Comparison of ENCODE assay signal across 25 cellular contexts in the genomic region with DNA sequence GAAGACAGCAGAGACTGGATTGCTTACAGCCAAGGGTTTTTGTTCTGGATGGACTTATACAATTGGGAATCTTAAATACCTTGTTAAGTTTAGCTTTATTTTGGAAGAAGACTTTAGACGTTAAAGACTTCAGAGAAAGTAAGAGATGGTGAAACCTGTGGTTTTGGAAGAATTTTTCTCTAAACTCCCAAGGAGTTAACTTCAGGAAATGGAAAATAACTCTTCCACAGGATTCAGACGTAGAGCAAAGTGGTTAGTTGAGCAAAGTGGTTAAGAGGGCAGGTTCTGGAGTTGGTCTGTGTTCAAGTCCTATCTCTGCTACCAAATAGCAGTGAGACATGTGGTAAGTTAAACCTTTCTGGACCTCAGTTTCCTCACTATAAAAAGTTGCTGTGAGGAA. TPM values are rescaled to one million over a fixed set of nuclear protein-coding genes. Genes with fewer than 3 reads are reported as not detected.
DNase-seq lines count a peak whose midpoint lies in the region; ATAC-seq and TF ChIP-seq lines count a peak whose summit lies in the region.
"Had no signal": no experiment of that assay in that cellular context is flagged by ENCODE, and none has a peak within 500 bp of the region (broad histone marks: within the 10 kb centered on the region; RNA-seq: fewer than 3 reads in every experiment).

No MANE protein-coding gene starts in this region.

- no peak overlapping the region for H2AFZ ChIP-seq in hepatocyte

- no peak for ATAC-seq in activated T-cell treated with anti-CD3 and anti-CD28 coated beads, Interleukin-2, amount 50 U/mL, for 72 hours (replicated peaks in 1 of 2)
- ATAC-seq in GM21619 (IDR thresholded peaks at IDR 0.05; ENCODE audit: unreplicated experiment): no peak
- ATAC-seq: A549, Panc1 had no signal

- no peak for DNase-seq in activated T-cell treated with anti-CD3 and anti-CD28 coated beads, Interleukin-2, amount 50 U/mL, for 24 hours
- no peak for DNase-seq in activated T-cell treated with anti-CD3 and anti-CD28 coated beads, Interleukin-2, amount 50 U/mL, for 72 hours
- peak; percentile 62 for DNase-seq in amniotic epithelial cell (ENCODE audit: low read depth)
- no peak for DNase-seq in hepatocyte (ENCODE audit: low spot score)
- DNase-seq in stromal cell of bone marrow (ENCODE audit: low read depth): peak; percentile 11
- DNase-seq in anterior cingulate cortex (lab: John Stamatoyannopoulos, UW): no peak
- no peak for DNase-seq in SKM-1 treated with dmso at 0.1 percent for 144 hours (lab: John Stamatoyannopoulos, UW; ENCODE audit: unreplicated experiment)
- DNase-seq: activated CD4-positive, alpha-beta T cell treated with anti-CD3 and anti-CD28 coated beads for 4 hours; activated naive CD8-positive, alpha-beta T cell treated with anti-CD3 and anti-CD28 coated beads, Interleukin-2, amount 10 ng/mL, durations not matched to agents 7 days and 5 days; BE2C; DMS53; glutamatergic neuron; H7; KG1; mammary epithelial cell; NCI-H1436 treated with DMSO at 0.1 percent for 48 hours; NCI-H510A treated with DMSO at 0.1 percent for 48 hours; stimulated activated CD8-positive, alpha-beta memory T cell treated with anti-CD3 and anti-CD28 coated beads, Interleukin-4, amount 100 ng/mL, for 48 hours; substantia nigra; T-helper 1 cell had no signal

- H3K4me2 ChIP-seq in hepatocyte: no peak overlapping the region
- H3K4me2 ChIP-seq: A549 had no signal

- H3K4me3 ChIP-seq in hepatocyte: no peak overlapping the region
- H3K4me3 ChIP-seq: A549 had no signal

- H3K4me1 Mint-ChIP-seq in activated T-cell treated with anti-CD3 and anti-CD28 coated beads, Interleukin-2, amount 50 U/mL, for 24 hours (ENCODE audit: low read depth): peaks cover 67% of the 10 kb centered on the region
- peaks cover 64% of the 10 kb centered on the region for H3K4me1 Mint-ChIP-seq in activated T-cell treated with anti-CD3 and anti-CD28 coated beads, Interleukin-2, amount 50 U/mL, for 72 hours (ENCODE audit: low read depth)

- no peaks in the 10 kb centered on the region for H3K9me2 ChIP-seq in hepatocyte (replicated peaks; ENCODE audit: insufficient read depth)

- H3K4me1 ChIP-seq in hepatocyte (ENCODE audit: insufficient read depth): no peaks in the 10 kb centered on the region
- H3K4me1 ChIP-seq: A549, BE2C had no signal

- H3K27me3 ChIP-seq in hepatocyte: no peaks in the 10 kb centered on the region
- H3K27me3 ChIP-seq: BE2C had no signal

- H3K9me3 ChIP-seq in hepatocyte (ENCODE audit: low read depth): no peaks in the 10 kb centered on the region
- H3K9me3 ChIP-seq: A549, BE2C had no signal

- WGBS in hepatocyte (ENCODE audit: low lambda C conversion rate, missing lambda C conversion rate): 73% methylated on average over 2 of the region's 2 CpGs

- H3K27ac Mint-ChIP-seq in activated T-cell treated with anti-CD3 and anti-CD28 coated beads, Interleukin-2, amount 50 U/mL, for 24 hours: peak overlapping the region; percentile 27
- H3K27ac Mint-ChIP-seq in activated T-cell treated with anti-CD3 and anti-CD28 coated beads, Interleukin-2, amount 50 U/mL, for 72 hours: no peak overlapping the region
- H3K27ac Mint-ChIP-seq: activated naive CD8-positive, alpha-beta T cell treated with anti-CD3 and anti-CD28 coated beads, Interleukin-2, amount 10 ng/mL, durations not matched to agents 7 days and 5 days; activated T-helper 2 cell treated with anti-CD3 and anti-CD28 coated beads, Interferon-gamma antibody, Interleukin-2, Interleukin-4, amounts not matched to agents 10 μg/mL and 5 μg/mL and 100 μg/mL, durations not matched to agents 14 hours and 24 hours and 36 hours; dendritic cell treated with granulocyte-macrophage colony-stimulating factor and Interleukin-4, amounts not matched to agents 40 ng/mL and 50 ng/mL, for 4 days had no signal

- H3K36me3 Mint-ChIP-seq in activated T-cell treated with anti-CD3 and anti-CD28 coated beads, Interleukin-2, amount 50 U/mL, for 24 hours (ENCODE audit: low read depth): peaks cover 94% of the 10 kb centered on the region
- peaks cover 11 to 33% of the 10 kb centered on the region in 2 donors for H3K36me3 Mint-ChIP-seq in activated T-cell treated with anti-CD3 and anti-CD28 coated beads, Interleukin-2, amount 50 U/mL, for 72 hours (ENCODE audit: insufficient read depth in 2 of 2)

- TF ChIP-seq CTCF in hepatocyte (IDR thresholded peaks at IDR 0.05; ENCODE audit: poor library complexity): no peak

- H3K4me3 Mint-ChIP-seq in activated T-cell treated with anti-CD3 and anti-CD28 coated beads, Interleukin-2, amount 50 U/mL, for 24 hours: no peak overlapping the region
- no peak overlapping the region for H3K4me3 Mint-ChIP-seq in activated T-cell treated with anti-CD3 and anti-CD28 coated beads, Interleukin-2, amount 50 U/mL, for 72 hours
- H3K4me3 Mint-ChIP-seq: activated naive CD8-positive, alpha-beta T cell treated with anti-CD3 and anti-CD28 coated beads, Interleukin-2, amount 10 ng/mL, durations not matched to agents 7 days and 5 days; dendritic cell treated with granulocyte-macrophage colony-stimulating factor and Interleukin-4, amounts not matched to agents 40 ng/mL and 50 ng/mL, for 4 days had no signal

- H3K36me3 ChIP-seq in hepatocyte (replicated peaks; ENCODE audit: insufficient read depth, low read depth): no peaks in the 10 kb centered on the region

- peak overlapping the region; percentile 66 for H3K27ac ChIP-seq in hepatocyte
- H3K27ac ChIP-seq: A549 had no signal

- H3K9me3 Mint-ChIP-seq in activated T-cell treated with anti-CD3 and anti-CD28 coated beads, Interleukin-2, amount 50 U/mL, for 24 hours: no peaks in the 10 kb centered on the region
- H3K9me3 Mint-ChIP-seq in activated T-cell treated with anti-CD3 and anti-CD28 coated beads, Interleukin-2, amount 50 U/mL, for 72 hours: no peaks in the 10 kb centered on the region
- H3K9me3 Mint-ChIP-seq: activated naive CD8-positive, alpha-beta T cell treated with anti-CD3 and anti-CD28 coated beads, Interleukin-2, amount 10 ng/mL, durations not matched to agents 7 days and 5 days; activated T-helper 2 cell treated with anti-CD3 and anti-CD28 coated beads, Interferon-gamma antibody, Interleukin-2, Interleukin-4, amounts not matched to agents 10 μg/mL and 5 μg/mL and 100 μg/mL, durations not matched to agents 14 hours and 24 hours and 36 hours; dendritic cell treated with granulocyte-macrophage colony-stimulating factor and Interleukin-4, amounts not matched to agents 40 ng/mL and 50 ng/mL, for 4 days had no signal

- H3K79me2 ChIP-seq in hepatocyte: peaks cover 84% of the 10 kb centered on the region

- H3K27me3 Mint-ChIP-seq in activated T-cell treated with anti-CD3 and anti-CD28 coated beads, Interleukin-2, amount 50 U/mL, for 24 hours: no peaks in the 10 kb centered on the region
- no peaks in the 10 kb centered on the region for H3K27me3 Mint-ChIP-seq in activated T-cell treated with anti-CD3 and anti-CD28 coated beads, Interleukin-2, amount 50 U/mL, for 72 hours (ENCODE audit: low read depth)
- H3K27me3 Mint-ChIP-seq: activated naive CD8-positive, alpha-beta T cell treated with anti-CD3 and anti-CD28 coated beads, Interleukin-2, amount 10 ng/mL, durations not matched to agents 7 days and 5 days; dendritic cell treated with granulocyte-macrophage colony-stimulating factor and Interleukin-4, amounts not matched to agents 40 ng/mL and 50 ng/mL, for 4 days had no signal

- H4K20me1 ChIP-seq in hepatocyte (ENCODE audit: insufficient read depth, poor library complexity, severe bottlenecking): peaks cover 14% of the 10 kb centered on the region

RNA-seq across cellular contexts. Expression of a gene that starts 12.8 kb away (rescaled TPM):
- total RNA-seq in activated T-cell treated with anti-CD3 and anti-CD28 coated beads, Interleukin-2, amount 50 U/mL, for 72 hours: 100 to 1,000 TPM in 1 of 2 donors, 10 to 100 TPM in 1; 97.2 to 102 TPM
- total RNA-seq in hepatocyte: 28.2 and 38.7 TPM in 2 replicates
- polyA plus RNA-seq in hepatocyte: 49.3 and 65.3 TPM in 2 replicates

Comparison
In these comparisons a context has a peak if more than half of its experiments do, and no peak if none do; other contexts are left out.
1. DNase-seq: peak in amniotic epithelial cell (single experiment) and stromal cell of bone marrow (single experiment); none in activated T-cell treated with anti-CD3 and anti-CD28 coated beads, Interleukin-2, amount 50 U/mL, for 24 hours (single experiment), activated T-cell treated with anti-CD3 and anti-CD28 coated beads, Interleukin-2, amount 50 U/mL, for 72 hours (0 of 2), hepatocyte (single experiment), anterior cingulate cortex (0 of 58) and SKM-1 treated with dmso at 0.1 percent for 144 hours (single experiment).